In genomic region chr17:40551874-40552768, GRCh38 we compare ENCODE assay signal across 8 cellular contexts. TPM values are rescaled to one million over a fixed set of nuclear protein-coding genes. Genes with fewer than 3 reads are reported as not detected.
DNase-seq lines count a peak whose midpoint lies in the region; ATAC-seq lines count a peak whose summit lies in the region.

No MANE protein-coding gene starts in this region.

- H3K27me3 Mint-ChIP-seq in activated T-cell treated with anti-CD3 and anti-CD28 coated beads, Interleukin-2, amount 50 U/mL, for 24 hours = no peaks in the 10 kb centered on the region

- ATAC-seq in sciatic nerve (peak; percentile 48), HG03520 (IDR thresholded peaks at IDR 0.05; ENCODE audit: unreplicated experiment) (no peak), HG03039 (IDR thresholded peaks at IDR 0.05; ENCODE audit: unreplicated experiment) (no peak)

- peaks cover 62% of the 10 kb centered on the region for H3K36me3 Mint-ChIP-seq in activated T-cell treated with anti-CD3 and anti-CD28 coated beads, Interleukin-2, amount 50 U/mL, for 24 hours (ENCODE audit: low read depth)

- no peaks in the 10 kb centered on the region for H3K9me3 Mint-ChIP-seq in activated T-cell treated with anti-CD3 and anti-CD28 coated beads, Interleukin-2, amount 50 U/mL, for 24 hours

- DNase-seq in NCI-H2227 (lab: John Stamatoyannopoulos, UW; ENCODE audit: unreplicated experiment) (peak; percentile 36), NCI-H2227 treated with DMSO at 0.1 percent for 48 hours (lab: John Stamatoyannopoulos, UW) (no peak), head of caudate nucleus (peak in 25 of 42 donors; percentile 7 to 71 (median 51)), sciatic nerve (ENCODE audit: low spot score) (peak; percentile 76), activated gamma-delta T cell (lab: John Stamatoyannopoulos, UW) (no peak)
- DNase-seq in activated T-cell treated with anti-CD3 and anti-CD28 coated beads, Interleukin-2, amount 50 U/mL, for 24 hours = peak; percentile 48

- intact Hi-C loops in head of caudate nucleus (cut with DNase I) = loop anchor here (10.0 kb wide), 1 partner anchor 247 kb away; the partner anchor contains the start of gene RARA
- intact Hi-C loops in sciatic nerve (cut with DNase I) = loop anchor here (10.0 kb wide), 2 partner anchors 117 to 247 kb away; partner anchors contain the start of gene RARA

- H3K4me3 Mint-ChIP-seq in activated T-cell treated with anti-CD3 and anti-CD28 coated beads, Interleukin-2, amount 50 U/mL, for 24 hours = no peak overlapping the region

- peaks cover 100% of the 10 kb centered on the region for H3K4me1 Mint-ChIP-seq in activated T-cell treated with anti-CD3 and anti-CD28 coated beads, Interleukin-2, amount 50 U/mL, for 24 hours (ENCODE audit: low read depth)

- peak overlapping the region; percentile 65 for H3K27ac Mint-ChIP-seq in activated T-cell treated with anti-CD3 and anti-CD28 coated beads, Interleukin-2, amount 50 U/mL, for 24 hours

RNA-seq across cellular contexts. Expression of gene CCR7, which starts 13.2 kb away (rescaled TPM):
- total RNA-seq in sciatic nerve = 1.4 TPM

RNA-seq across cellular contexts. Expression of gene TNS4, which starts 50.7 kb away (rescaled TPM):
- total RNA-seq in sciatic nerve = 0.36 TPM

Comparison
In these comparisons a context has a peak if more than half of its experiments do, and no peak if none do; other contexts are left out.
1. DNase-seq: peak in NCI-H2227 (single experiment), activated T-cell treated with anti-CD3 and anti-CD28 coated beads, Interleukin-2, amount 50 U/mL, for 24 hours (single experiment), head of caudate nucleus (25 of 42) and sciatic nerve (single experiment); none in NCI-H2227 treated with DMSO at 0.1 percent for 48 hours (single experiment) and activated gamma-delta T cell (single experiment).